In genomic region chr2:64273524-64274398, GRCh38 we compare ENCODE assay signal across 9 cellular contexts.
DNase-seq lines count a peak whose midpoint lies in the region; TF ChIP-seq lines count a peak whose summit lies in the region.
"Had no signal": no experiment of that assay in that cellular context is flagged by ENCODE, and none has a peak within 500 bp of the region (broad histone marks: within the 10 kb centered on the region; RNA-seq: fewer than 3 reads in every experiment).

No MANE protein-coding gene starts in this region.

- H3K9ac ChIP-seq in BLaER1 treated with 17β-estradiol and CSF1 and Interleukin-3, amounts not matched to agents 10 nM and 100 nM: peak overlapping the region; percentile 35 to 86 (median 75); a peak in 20 of 22 replicates

- H3K4me3 ChIP-seq in BLaER1 treated with 17β-estradiol and CSF1 and Interleukin-3, amounts not matched to agents 10 nM and 100 nM: peak overlapping the region in 8 of 10 experiments; percentile 35 to 70 (median 54); a peak in 16 of 20 replicates
- no peak overlapping the region for H3K4me3 ChIP-seq in urinary bladder (ENCODE audit: low read depth, low read length)

- TF ChIP-seq CTCF in chondrocyte (IDR thresholded peaks at IDR 0.05): no peak

- no peaks in the 10 kb centered on the region for H4K20me1 ChIP-seq in BLaER1 treated with 17β-estradiol and CSF1 and Interleukin-3, amounts not matched to agents 10 nM and 100 nM

- H3K9me3 ChIP-seq in BLaER1 treated with 17β-estradiol and CSF1 and Interleukin-3, amounts not matched to agents 10 nM and 100 nM (replicated peaks in 1 of 11): peaks cover 0 to 17% (median 9%) of the 10 kb centered on the region in 11 experiments; a peak in 15 of 22 replicates

- WGBS in urinary bladder: 39% methylated on average over 6 of the region's 6 CpGs

- peaks cover 0 to 9% (median 0%) of the 10 kb centered on the region in 11 experiments; a peak in 2 of 22 replicates for H3K36me3 ChIP-seq in BLaER1 treated with 17β-estradiol and CSF1 and Interleukin-3, amounts not matched to agents 10 nM and 100 nM
- no peaks in the 10 kb centered on the region for H3K36me3 ChIP-seq in urinary bladder (ENCODE audit: insufficient read depth)

- DNase-seq in NCI-H2029 (lab: John Stamatoyannopoulos, UW) (peak; percentile 76), chondrocyte (ENCODE audit: low spot score) (no peak), medulla oblongata (ENCODE audit: extremely low spot score) (peak; percentile 79), T-helper 2 cell (no peak), DMS153 (lab: John Stamatoyannopoulos, UW) (no peak)
- DNase-seq in activated T-cell treated with anti-CD3 and anti-CD28 coated beads, Interleukin-2, amount 50 U/mL, for 1 hour: no peak

- H3K27me3 ChIP-seq in BLaER1 treated with 17β-estradiol and CSF1 and Interleukin-3, amounts not matched to agents 10 nM and 100 nM: no peaks in the 10 kb centered on the region

- H3K4me1 Mint-ChIP-seq in chondrocyte (ENCODE audit: low read depth): peaks cover 59% of the 10 kb centered on the region
- H3K4me1 Mint-ChIP-seq: central memory CD8-positive, alpha-beta T cell had no signal

- H3K27ac ChIP-seq in BLaER1 treated with 17β-estradiol and CSF1 and Interleukin-3, amounts not matched to agents 10 nM and 100 nM: peak overlapping the region; percentile 67 to 97 (median 89)
- peak overlapping the region; percentile 75 for H3K27ac ChIP-seq in urinary bladder (ENCODE audit: low read depth)

- peak overlapping the region; percentile 71 to 92 (median 89) for H3K4me2 ChIP-seq in BLaER1 treated with 17β-estradiol and CSF1 and Interleukin-3, amounts not matched to agents 10 nM and 100 nM

- H3K4me3 Mint-ChIP-seq in chondrocyte (ENCODE audit: unreplicated experiment): no peak overlapping the region
- H3K4me3 Mint-ChIP-seq: central memory CD8-positive, alpha-beta T cell had no signal

- H3K36me3 Mint-ChIP-seq in chondrocyte (ENCODE audit: low read depth): no peaks in the 10 kb centered on the region

- no peaks in the 10 kb centered on the region for H3K9me3 Mint-ChIP-seq in chondrocyte (ENCODE audit: low read depth)

- no peaks in the 10 kb centered on the region for H3K27me3 Mint-ChIP-seq in chondrocyte (ENCODE audit: low read depth)
- H3K27me3 Mint-ChIP-seq: central memory CD8-positive, alpha-beta T cell had no signal

- peaks cover 26 to 75% (median 68%) of the 10 kb centered on the region in 10 experiments for H3K4me1 ChIP-seq in BLaER1 treated with 17β-estradiol and CSF1 and Interleukin-3, amounts not matched to agents 10 nM and 100 nM
- H3K4me1 ChIP-seq in urinary bladder (ENCODE audit: insufficient read depth): no peaks in the 10 kb centered on the region

- H3K27ac Mint-ChIP-seq in chondrocyte (ENCODE audit: unreplicated experiment): peak overlapping the region; percentile 86

Comparison
In these comparisons a context has a peak if more than half of its experiments do, and no peak if none do; other contexts are left out.
1. DNase-seq: peak in NCI-H2029 (single experiment) and medulla oblongata (single experiment); none in chondrocyte (single experiment), activated T-cell treated with anti-CD3 and anti-CD28 coated beads, Interleukin-2, amount 50 U/mL, for 1 hour (single experiment), T-helper 2 cell (0 of 5) and DMS153 (single experiment).